ENCODE assay signal across 9 cellular contexts in genomic region chr19:48714759-48715261, GRCh38. TPM values are rescaled to one million over a fixed set of nuclear protein-coding genes. Genes with fewer than 3 reads are reported as not detected.
DNase-seq lines count a peak whose midpoint lies in the region; ATAC-seq, FAIRE-seq and TF ChIP-seq lines count a peak whose summit lies in the region.
"Had no signal": no experiment of that assay in that cellular context is flagged by ENCODE, and none has a peak within 500 bp of the region (broad histone marks: within the 10 kb centered on the region; RNA-seq: fewer than 3 reads in every experiment).

No MANE protein-coding gene starts in this region.

- H3K23ac ChIP-seq in neuronal stem cell (ENCODE audit: low read depth, low read length, poor library complexity), result no peak overlapping the region

- H2BK15ac ChIP-seq in neuronal stem cell (ENCODE audit: low read length), result peak overlapping the region; percentile 94

- no peaks in the 10 kb centered on the region for H3K79me1 ChIP-seq in neuronal stem cell (ENCODE audit: low read depth, low read length)

- TF ChIP-seq POLR2A in endothelial cell of umbilical vein (IDR thresholded peaks at IDR 0.05; ENCODE audit: low read depth, low read length), result no peak

- H3K4ac ChIP-seq in neuronal stem cell (ENCODE audit: low read length), result peak overlapping the region; percentile 55

- no peaks in the 10 kb centered on the region for H3K36me3 Mint-ChIP-seq in CD14-positive monocyte

- peaks cover 6 to 11% (median 6%) of the 10 kb centered on the region in 3 donors for H3K27me3 Mint-ChIP-seq in CD14-positive monocyte (ENCODE audit: low read depth in 3 of 3)

- no TSS peak for BruUV-seq in endothelial cell of umbilical vein (replicated peaks; lab: Mats Ljungman, UMichigan)

- CTCF ChIA-PET in endothelial cell of umbilical vein (lab: Charles Lee), result interaction anchor here (2.3 to 3.9 kb wide), 5 partner anchors 10 to 69 kb away, joined by 12 to 29 read pairs (median 19); partner anchors contain the start of gene CA11

- peak overlapping the region; percentile 89 for H3K9ac ChIP-seq in OCI-LY3 (ENCODE audit: low read length)
- H3K9ac ChIP-seq in endothelial cell of umbilical vein (replicated peaks; ENCODE audit: extremely low read depth, insufficient read depth, low read length), result peak overlapping the region; percentile 76
- peak overlapping the region; percentile 82 for H3K9ac ChIP-seq in neuronal stem cell (ENCODE audit: low read depth, low read length, poor library complexity)

- H2BK12ac ChIP-seq in neuronal stem cell (ENCODE audit: low read length), result no peak overlapping the region

- H4K91ac ChIP-seq in neuronal stem cell (ENCODE audit: low read depth, low read length, poor library complexity), result no peak overlapping the region

- H3K79me2 ChIP-seq in OCI-LY3 (ENCODE audit: low read length) (peaks cover 6% of the 10 kb centered on the region; the same call in 1 of the 2 replicates), endothelial cell of umbilical vein (ENCODE audit: control insufficient read depth, insufficient read depth, low read length) (no peaks in the 10 kb centered on the region)

- H3K27ac ChIP-seq in OCI-LY3 (ENCODE audit: low read length), result peak overlapping the region; percentile 44
- H3K27ac ChIP-seq in endothelial cell of umbilical vein (ENCODE audit: insufficient read depth, low read depth, low read length), result peak overlapping the region; percentile 52
- peak overlapping the region; percentile 89 for H3K27ac ChIP-seq in neuronal stem cell (replicated peaks; ENCODE audit: low read length)

- WGBS in neuronal stem cell (ENCODE audit: extremely low coverage in 2 of 2, insufficient read length in 2 of 2, insufficient replicate concordance in 1 of 2), 2 donors, result no CpG with 5 or more reads among the region's 13 CpGs

- peaks cover 15% of the 10 kb centered on the region for H3K4me1 ChIP-seq in OCI-LY3 (ENCODE audit: low read length)
- peaks cover 15% of the 10 kb centered on the region for H3K4me1 ChIP-seq in endothelial cell of umbilical vein (ENCODE audit: control insufficient read depth, extremely low read depth, insufficient read depth, low read length)
- H3K4me1 ChIP-seq in neuronal stem cell (ENCODE audit: control insufficient read depth in 2 of 2, insufficient read depth in 1 of 2, low read depth in 1 of 2, low read length in 2 of 2), result peaks cover 25 to 32% of the 10 kb centered on the region in 2 donors

- H2AK5ac ChIP-seq in neuronal stem cell (ENCODE audit: low read depth, low read length), result peak overlapping the region; percentile 93

- dilution Hi-C loops in endothelial cell of umbilical vein (cut with MboI; ENCODE audit: extremely low pct_ligation_motif_present, low sequenced_read_pairs), result no loop called here

- in situ Hi-C loops in GM13976 (cut with MboI; ENCODE audit: low sequenced_read_pairs, unreplicated experiment), result no loop called here

- no peak overlapping the region for H2BK120ac ChIP-seq in neuronal stem cell (ENCODE audit: low read depth, low read length)

- POLR2A ChIA-PET in endothelial cell of umbilical vein (lab: Charles Lee), result no interaction called here

- peaks cover 6% of the 10 kb centered on the region for H3K36me3 ChIP-seq in OCI-LY3 (replicated peaks; ENCODE audit: low read depth, low read length)
- no peaks in the 10 kb centered on the region for H3K36me3 ChIP-seq in endothelial cell of umbilical vein (ENCODE audit: control insufficient read depth in 2 of 2, extremely low read depth in 1 of 2, insufficient read depth in 2 of 2, low read length in 2 of 2)
- no peaks in the 10 kb centered on the region for H3K36me3 ChIP-seq in neuronal stem cell (replicated peaks in 1 of 2; ENCODE audit: control insufficient read depth in 2 of 2, insufficient read depth in 2 of 2, low read length in 2 of 2)

- peak overlapping the region; percentile 82 for H3K18ac ChIP-seq in neuronal stem cell (ENCODE audit: low read length)

- no peak overlapping the region for H3K14ac ChIP-seq in neuronal stem cell (ENCODE audit: low read length)

- H3K4me3 ChIP-seq in OCI-LY3 (ENCODE audit: low read length) (peak overlapping the region; percentile 85), endothelial cell of umbilical vein (replicated peaks in 1 of 3; ENCODE audit: insufficient read depth in 1 of 3, low read depth in 1 of 3, low read length in 3 of 3) (peak overlapping the region; percentile 31 to 43 (median 41)), neuronal stem cell (ENCODE audit: low read length in 2 of 2) (peak overlapping the region; percentile 66 to 77)

- peak overlapping the region; percentile 44 for H2BK5ac ChIP-seq in neuronal stem cell (ENCODE audit: low read length)

- TF ChIP-seq CTCF in CD14-positive monocyte (IDR thresholded peaks at IDR 0.05), result no peak
- TF ChIP-seq CTCF in OCI-LY3 (IDR thresholded peaks at IDR 0.05; ENCODE audit: low read depth, low read length), result no peak
- TF ChIP-seq CTCF in endothelial cell of umbilical vein (IDR thresholded peaks at IDR 0.05; ENCODE audit: extremely low read depth in 1 of 2, insufficient read depth in 1 of 2, low read depth in 1 of 2, low read length in 2 of 2), result no peak
- no peak for TF ChIP-seq CTCF in GM13976 (IDR thresholded peaks at IDR 0.05; ENCODE audit: borderline replicate concordance, control extremely low read depth, extremely low read depth, insufficient read depth, missing control alignments)

- H3K9me1 ChIP-seq in endothelial cell of umbilical vein (replicated peaks; ENCODE audit: control insufficient read depth, extremely low read depth, insufficient read depth, low read length), result no peaks in the 10 kb centered on the region

- H4K20me1 ChIP-seq in OCI-LY3 (ENCODE audit: insufficient read depth, low read length) (no peaks in the 10 kb centered on the region), endothelial cell of umbilical vein (replicated peaks; ENCODE audit: control insufficient read depth, extremely low read depth, insufficient read depth, low read length) (no peaks in the 10 kb centered on the region)

- H3K9me3 ChIP-seq in OCI-LY3 (ENCODE audit: insufficient read depth, low read length) (peaks cover 5% of the 10 kb centered on the region; the same call in 1 of the 2 replicates), endothelial cell of umbilical vein (replicated peaks; ENCODE audit: control insufficient read depth, insufficient read depth, low read length) (no peaks in the 10 kb centered on the region), neuronal stem cell (replicated peaks in 1 of 2; ENCODE audit: control insufficient read depth in 2 of 2, insufficient read depth in 1 of 2, low read depth in 1 of 2, low read length in 2 of 2) (no peaks in the 10 kb centered on the region)

- H3K4me1 Mint-ChIP-seq in CD14-positive monocyte, result peaks cover 14% of the 10 kb centered on the region

- intact Hi-C loops in CD14-positive monocyte (cut with micrococcal nuclease) (loop anchor here in 1 of 2 donors (10.0 kb wide), 1 partner anchor 70 kb away; the partner anchor contains the start of gene CA11), endothelial cell of umbilical vein (cut with micrococcal nuclease) (loop anchor here (1.0 kb wide), 4 partner anchors 10 to 69 kb away; partner anchors contain the start of genes CA11 and RASIP1), head of caudate nucleus (cut with DNase I) (loop anchor here (2.0 kb wide), 1 partner anchor 68 kb away; the partner anchor contains the start of gene CA11)

- no peak for FAIRE-seq in endothelial cell of umbilical vein (lab: Jason Lieb, UNC)

- H3K4me2 ChIP-seq in OCI-LY3 (ENCODE audit: low read length), result peak overlapping the region; percentile 94
- peak overlapping the region; percentile 72 for H3K4me2 ChIP-seq in endothelial cell of umbilical vein (ENCODE audit: insufficient read depth, low read length)
- peak overlapping the region; percentile 75 for H3K4me2 ChIP-seq in neuronal stem cell (ENCODE audit: insufficient read depth, low read length, poor library complexity, severe bottlenecking)

- no peak for ATAC-seq in GM19328 (IDR thresholded peaks at IDR 0.05; ENCODE audit: unreplicated experiment)

- H3K27ac Mint-ChIP-seq in CD14-positive monocyte, result peak overlapping the region; percentile 71 to 93 (median 82)

- DNase-seq in CD14-positive monocyte (ENCODE audit: low spot score), result no peak
- DNase-seq in endothelial cell of umbilical vein (ENCODE audit: low read depth, low spot score), result peak; percentile 22
- no peak for DNase-seq in neuronal stem cell (ENCODE audit: low spot score)
- DNase-seq in activated CD4-positive, CD25-positive, alpha-beta regulatory T cell treated with anti-CD3 and anti-CD28 coated beads, Interleukin-2, amount 50 U/mL, for 72 hours, result no peak
- no peak for DNase-seq in head of caudate nucleus
- no peak for DNase-seq in GM13976 (ENCODE audit: low spot score)

- H3K9me3 Mint-ChIP-seq in CD14-positive monocyte, result peaks cover 0 to 14% (median 4%) of the 10 kb centered on the region in 7 donors

- H4K8ac ChIP-seq in neuronal stem cell (ENCODE audit: low read depth, low read length), result no peak overlapping the region

- H3K4me3 Mint-ChIP-seq in CD14-positive monocyte, result peak overlapping the region; percentile 77 to 80

- no peaks in the 10 kb centered on the region for H3K27me3 ChIP-seq in OCI-LY3 (ENCODE audit: low read depth, low read length)
- H3K27me3 ChIP-seq in endothelial cell of umbilical vein (ENCODE audit: control insufficient read depth in 2 of 2, insufficient read depth in 2 of 2, low read length in 2 of 2), result no peaks in the 10 kb centered on the region
- no peaks in the 10 kb centered on the region for H3K27me3 ChIP-seq in neuronal stem cell (ENCODE audit: control insufficient read depth in 3 of 3, insufficient read depth in 3 of 3, low read depth in 1 of 3, low read length in 3 of 3)

- H2AFZ ChIP-seq in OCI-LY3 (ENCODE audit: low read depth, low read length), result 0 out of 2 replicates have a peak overlapping the region, but pooled peaks have one; percentile 21
- H2AFZ ChIP-seq in endothelial cell of umbilical vein (ENCODE audit: low read depth, low read length), result peak overlapping the region; percentile 69
- H2AFZ ChIP-seq in neuronal stem cell (ENCODE audit: low read length), result peak overlapping the region; percentile 95

RNA-seq across cellular contexts. Expression of gene MAMSTR, which starts 4.7 kb away (rescaled TPM):
- polyA plus RNA-seq in CD14-positive monocyte (not detected), endothelial cell of umbilical vein (0.57 and 0.94 TPM in 2 replicates)
- 0.76 and 0.84 TPM in 2 replicates for total RNA-seq in endothelial cell of umbilical vein
- polyA plus RNA-seq in endothelial cell of umbilical vein (2011; cell fraction: cytosol; rRNA removed), result 0.52 and 0.69 TPM in 2 replicates
- 1.0 and 1.1 TPM in 2 replicates for polyA plus RNA-seq in endothelial cell of umbilical vein (2011; cell fraction: nucleus; rRNA removed)
- polyA plus RNA-seq in endothelial cell of umbilical vein (2012), result 0.68 and 0.76 TPM in 2 replicates
- 0.51 and 0.78 TPM in 2 replicates for polyA minus RNA-seq in endothelial cell of umbilical vein
- 0.61 TPM for polyA minus RNA-seq in endothelial cell of umbilical vein (2011; cell fraction: cytosol; rRNA and poly(A)+ RNA removed)
- 0.82 and 0.96 TPM in 2 replicates for polyA minus RNA-seq in endothelial cell of umbilical vein (2011; cell fraction: nucleus; rRNA and poly(A)+ RNA removed)
- polyA plus RNA-seq in neuronal stem cell (2013, experiment 1 of 2), result 1.1 TPM
- 0.90 TPM for polyA plus RNA-seq in neuronal stem cell (2013, experiment 2 of 2)

RNA-seq across cellular contexts. Expression of gene FUT2, which starts 19.0 kb away (rescaled TPM):
- polyA plus RNA-seq in CD14-positive monocyte, result not detected
- total RNA-seq in endothelial cell of umbilical vein, result not detected in 2 replicates
- not detected in 2 replicates for polyA plus RNA-seq in endothelial cell of umbilical vein
- polyA plus RNA-seq in endothelial cell of umbilical vein (2011; cell fraction: cytosol; rRNA removed), result not detected in 2 replicates
- polyA plus RNA-seq in endothelial cell of umbilical vein (2011; cell fraction: nucleus; rRNA removed), result not detected in 2 replicates
- polyA plus RNA-seq in endothelial cell of umbilical vein (2012), result 0.29 and 0.35 TPM in 2 replicates
- polyA minus RNA-seq in endothelial cell of umbilical vein, result not detected in 2 replicates
- not detected for polyA minus RNA-seq in endothelial cell of umbilical vein (2011; cell fraction: cytosol; rRNA and poly(A)+ RNA removed)
- not detected in 2 replicates for polyA minus RNA-seq in endothelial cell of umbilical vein (2011; cell fraction: nucleus; rRNA and poly(A)+ RNA removed)
- 0.06 TPM for polyA plus RNA-seq in neuronal stem cell (2013, experiment 1 of 2)
- 0.21 TPM for polyA plus RNA-seq in neuronal stem cell (2013, experiment 2 of 2)
- total RNA-seq: T-helper 1 cell treated with Interleukin-12 subunit alpha and Interleukin-12 subunit beta and Interleukin-4 antibody, amounts not matched to agents 30 ng/mL and 1 ng/mL, for 36 hours had no signal

RNA-seq across cellular contexts. Expression of gene RASIP1, which starts 25.6 kb away (rescaled TPM):
- not detected for polyA plus RNA-seq in CD14-positive monocyte
- total RNA-seq in endothelial cell of umbilical vein, result 82.1 and 83.1 TPM in 2 replicates
- polyA plus RNA-seq in endothelial cell of umbilical vein, result 66.2 and 76.2 TPM in 2 replicates
- 37.2 and 37.3 TPM in 2 replicates for polyA plus RNA-seq in endothelial cell of umbilical vein (2011; cell fraction: cytosol; rRNA removed)
- 63.9 and 67.3 TPM in 2 replicates for polyA plus RNA-seq in endothelial cell of umbilical vein (2011; cell fraction: nucleus; rRNA removed)
- 59.3 and 64.5 TPM in 2 replicates for polyA plus RNA-seq in endothelial cell of umbilical vein (2012)
- polyA minus RNA-seq in endothelial cell of umbilical vein, result 41.5 and 50.4 TPM in 2 replicates
- 49.6 TPM for polyA minus RNA-seq in endothelial cell of umbilical vein (2011; cell fraction: cytosol; rRNA and poly(A)+ RNA removed)
- 19.5 and 30.3 TPM in 2 replicates for polyA minus RNA-seq in endothelial cell of umbilical vein (2011; cell fraction: nucleus; rRNA and poly(A)+ RNA removed)
- polyA plus RNA-seq in neuronal stem cell (2013, experiment 1 of 2), result 1.1 TPM
- 1.1 TPM for polyA plus RNA-seq in neuronal stem cell (2013, experiment 2 of 2)

RNA-seq across cellular contexts. Expression of gene IZUMO1, which starts 31.9 kb away (rescaled TPM):
- polyA plus RNA-seq in CD14-positive monocyte (not detected), endothelial cell of umbilical vein (0.18 and 0.35 TPM in 2 replicates)
- 1.2 TPM in 2 replicates for total RNA-seq in endothelial cell of umbilical vein
- 0.13 TPM in 1 of 2 replicates, not detected in the other for polyA plus RNA-seq in endothelial cell of umbilical vein (2011; cell fraction: cytosol; rRNA removed)
- polyA plus RNA-seq in endothelial cell of umbilical vein (2011; cell fraction: nucleus; rRNA removed), result 1.8 and 2.2 TPM in 2 replicates
- 0.18 and 0.20 TPM in 2 replicates for polyA plus RNA-seq in endothelial cell of umbilical vein (2012)
- not detected in 2 replicates for polyA minus RNA-seq in endothelial cell of umbilical vein
- not detected for polyA minus RNA-seq in endothelial cell of umbilical vein (2011; cell fraction: cytosol; rRNA and poly(A)+ RNA removed)
- polyA minus RNA-seq in endothelial cell of umbilical vein (2011; cell fraction: nucleus; rRNA and poly(A)+ RNA removed), result 0.96 TPM in 1 of 2 replicates, not detected in the other
- polyA plus RNA-seq in neuronal stem cell (2013, experiment 1 of 2), result 0.01 TPM
- polyA plus RNA-seq in neuronal stem cell (2013, experiment 2 of 2), result 0.03 TPM
- total RNA-seq: T-helper 1 cell treated with Interleukin-12 subunit alpha and Interleukin-12 subunit beta and Interleukin-4 antibody, amounts not matched to agents 30 ng/mL and 1 ng/mL, for 36 hours had no signal

RNA-seq across cellular contexts. Expression of gene FUT1, which starts 37.6 kb away (rescaled TPM):
- not detected for polyA plus RNA-seq in CD14-positive monocyte
- 4.8 and 5.2 TPM in 2 replicates for total RNA-seq in endothelial cell of umbilical vein
- polyA plus RNA-seq in endothelial cell of umbilical vein, result 1.9 and 2.6 TPM in 2 replicates
- polyA plus RNA-seq in endothelial cell of umbilical vein (2011; cell fraction: cytosol; rRNA removed), result 1.3 and 1.7 TPM in 2 replicates
- polyA plus RNA-seq in endothelial cell of umbilical vein (2011; cell fraction: nucleus; rRNA removed), result 1.5 and 1.8 TPM in 2 replicates
- polyA plus RNA-seq in endothelial cell of umbilical vein (2012), result 1.3 and 1.5 TPM in 2 replicates
- polyA minus RNA-seq in endothelial cell of umbilical vein, result 2.8 and 3.4 TPM in 2 replicates
- 2.6 TPM for polyA minus RNA-seq in endothelial cell of umbilical vein (2011; cell fraction: cytosol; rRNA and poly(A)+ RNA removed)
- polyA minus RNA-seq in endothelial cell of umbilical vein (2011; cell fraction: nucleus; rRNA and poly(A)+ RNA removed), result 1.0 and 1.3 TPM in 2 replicates
- polyA plus RNA-seq in neuronal stem cell (2013, experiment 1 of 2), result 0.99 TPM
- 1.0 TPM for polyA plus RNA-seq in neuronal stem cell (2013, experiment 2 of 2)

Comparison
In these comparisons a context has a peak if more than half of its experiments do, and no peak if none do; other contexts are left out.
1. H2AFZ ChIP-seq: peak in every context shown above with its lines; median percentile 95 in neuronal stem cell; 69 in endothelial cell of umbilical vein; 21 in OCI-LY3.
2. RNA of gene RASIP1, which starts 25.6 kb away (polyA plus RNA-seq): 37.2 to 76.2 TPM in endothelial cell of umbilical vein; not detected in CD14-positive monocyte; every median in the first group is over 10 times any median in the second.
3. Peak in every context shown above with its lines, with median percentiles within 50 percentile points of each other: H3K27ac ChIP-seq, H3K4me2 ChIP-seq, H3K4me3 ChIP-seq and H3K9ac ChIP-seq.